ENCODE assay signal across 12 cellular contexts in the genomic region with DNA sequence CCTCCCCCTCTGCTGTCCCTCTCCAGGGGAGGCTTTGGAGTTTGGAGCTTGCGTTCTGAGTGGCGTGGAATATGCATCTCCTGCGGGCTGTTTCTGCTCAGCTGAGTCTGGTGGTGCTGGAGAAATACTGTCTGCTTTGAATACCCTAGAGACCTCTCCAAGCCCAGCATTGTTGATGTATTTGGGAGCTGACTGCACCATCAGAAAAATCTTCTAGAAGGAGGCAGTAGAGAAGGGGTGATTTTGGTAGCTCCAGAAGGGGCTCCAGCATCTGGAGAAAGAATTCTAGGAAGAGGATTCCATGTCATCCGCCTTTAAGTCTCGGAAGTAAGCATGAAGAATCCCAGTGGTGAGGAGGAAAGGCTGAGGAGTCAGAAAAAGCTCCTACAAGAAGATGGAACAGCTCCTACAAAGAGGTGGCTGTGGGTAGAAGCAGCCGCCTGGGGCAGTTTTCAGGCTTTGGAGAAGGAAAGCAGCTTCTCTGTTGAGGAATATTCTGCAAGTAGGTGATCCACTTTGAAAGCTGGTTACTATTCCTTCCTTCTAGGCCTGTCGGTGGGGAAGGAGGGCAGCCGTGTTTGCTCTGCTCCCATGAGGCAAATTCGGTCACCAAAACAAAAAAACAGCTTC. TPM values are rescaled to one million over a fixed set of nuclear protein-coding genes. Genes with fewer than 3 reads are reported as not detected.
DNase-seq lines count a peak whose midpoint lies in the region; ATAC-seq, FAIRE-seq and TF ChIP-seq lines count a peak whose summit lies in the region.
"Had no signal": no experiment of that assay in that cellular context is flagged by ENCODE, and none has a peak within 500 bp of the region (broad histone marks: within the 10 kb centered on the region; RNA-seq: fewer than 3 reads in every experiment).

No MANE protein-coding gene starts in this region.

- no peak overlapping the region for H3K4me3 ChIP-seq in K562
- no peak overlapping the region for H3K4me3 ChIP-seq in effector memory CD4-positive, alpha-beta T cell (ENCODE audit: insufficient read depth, low read depth, low read length, poor library complexity, severe bottlenecking)

- peak overlapping the region; percentile 36 for H3K27ac Mint-ChIP-seq in mesothelial cell of epicardium

- peaks cover 3% of the 10 kb centered on the region for H3K9me1 ChIP-seq in K562 (ENCODE audit: control insufficient read depth, insufficient read depth, low read length)

- in situ Hi-C loops in K562 (cut with MboI): no loop called here

- no peak overlapping the region for H2AFZ ChIP-seq in K562 (ENCODE audit: low read depth, low read length)

- FAIRE-seq in K562 (lab: Jason Lieb, UNC): no peak
- FAIRE-seq: endothelial cell of umbilical vein, keratinocyte had no signal

- no peak for TF ChIP-seq CTCF in K562 (IDR thresholded peaks at IDR 0.05 in 2 of 3, conservative IDR thresholded peaks at IDR 0.05 in 1 of 3; ENCODE audit: insufficient read depth in 2 of 3, low read depth in 1 of 3, low read length in 3 of 3)
- no peak for TF ChIP-seq CTCF in mesothelial cell of epicardium (IDR thresholded peaks at IDR 0.05; ENCODE audit: unreplicated experiment)

- TF ChIP-seq EP300 in K562 (IDR thresholded peaks at IDR 0.05; ENCODE audit: low read length): no peak

- BruUV-seq in K562 (replicated peaks; lab: Mats Ljungman, UMichigan): no TSS peak

- WGBS in K562 (ENCODE audit: insufficient coverage, low coverage, missing lambda C conversion rate): 73% methylated on average over 9 of the region's 9 CpGs

- intact Hi-C loops in K562 (cut with micrococcal nuclease): no loop called here

- peaks cover 9% of the 10 kb centered on the region; the same call in 1 of the 2 replicates for H4K20me1 ChIP-seq in K562 (replicated peaks; ENCODE audit: control insufficient read depth, insufficient read depth, low read length)

- CTCF ChIA-PET in K562 (lab: Yijun Ruan, JAX; ENCODE audit: low intra/inter-chr PET ratio): no interaction called here

- H3K79me2 ChIP-seq in K562 (ENCODE audit: control insufficient read depth, insufficient read depth, low read length): peaks cover 100% of the 10 kb centered on the region

- no peak for TF ChIP-seq POLR2A in K562 (conservative IDR thresholded peaks at IDR 0.05)

- H3K4me1 Mint-ChIP-seq in mesothelial cell of epicardium: peaks cover 22% of the 10 kb centered on the region

- no peak overlapping the region for H3K4me3 Mint-ChIP-seq in mesothelial cell of epicardium

- ATAC-seq in K562 (peak; percentile 5), GM19351 (IDR thresholded peaks at IDR 0.05; ENCODE audit: unreplicated experiment) (no peak)

- H3K4me2 ChIP-seq in K562 (ENCODE audit: insufficient read depth, low read length): 0 out of 2 replicates have a peak overlapping the region, but pooled peaks have one; percentile 17

- peaks cover 40 to 78% of the 10 kb centered on the region in 2 experiments; a peak in 4 of 5 replicates for H3K4me1 ChIP-seq in K562 (replicated peaks in 1 of 2; ENCODE audit: control insufficient read depth in 2 of 2, insufficient read depth in 2 of 2, low read length in 2 of 2)
- H3K4me1 ChIP-seq in effector memory CD4-positive, alpha-beta T cell (ENCODE audit: control insufficient read depth, insufficient read depth, low read length, poor library complexity, severe bottlenecking): peaks cover 33% of the 10 kb centered on the region

- POLR2A ChIA-PET in K562 (lab: Yijun Ruan, JAX): interaction anchor here (0.8 to 6.8 kb wide), 10 partner anchors 8 to 30 kb away, joined by 3 to 75 read pairs (median 4); a partner anchor contains a TSS

- no peaks in the 10 kb centered on the region for H3K27me3 ChIP-seq in K562 (ENCODE audit: control insufficient read depth in 2 of 2, insufficient read depth in 2 of 2, low read length in 2 of 2)
- no peaks in the 10 kb centered on the region for H3K27me3 ChIP-seq in effector memory CD4-positive, alpha-beta T cell (replicated peaks; ENCODE audit: control insufficient read depth, insufficient read depth, low read length, poor library complexity, severe bottlenecking)

- peak overlapping the region in 1 of 2 experiments; percentile 76; a peak in 2 of 4 replicates for H3K9ac ChIP-seq in K562 (ENCODE audit: insufficient read depth in 1 of 2, low read depth in 2 of 2, low read length in 2 of 2)

- TF ChIP-seq RAD21 in K562 (CRISPR knock-in tag; conservative IDR thresholded peaks at IDR 0.05 in 1 of 2, IDR thresholded peaks at IDR 0.05 in 1 of 2): no peak

- DNase-seq in NCI-H526 (lab: John Stamatoyannopoulos, UW) (peak; percentile 80 to 87), K562 (ENCODE audit: extremely low read depth in 1 of 4, low spot score in 3 of 4) (no peak), mesothelial cell of epicardium (ENCODE audit: low spot score in 2 of 2, unreplicated experiment in 2 of 2) (no peak), substantia nigra (lab: John Stamatoyannopoulos, UW) (no peak), NCI-H1694 (lab: John Stamatoyannopoulos, UW) (no peak)
- DNase-seq in effector memory CD4-positive, alpha-beta T cell: no peak
- DNase-seq: activated CD4-positive, alpha-beta T cell treated with anti-CD3 and anti-CD28 coated beads for 48 hours; activated naive CD4-positive, alpha-beta T cell treated with anti-CD3 and anti-CD28 coated beads, Interleukin-2, amount 50 U/mL, for 16 hours; NCI-H2081 treated with DMSO at 0.1 percent for 48 hours had no signal

- no peaks in the 10 kb centered on the region for H3K9me3 ChIP-seq in K562 (replicated peaks; ENCODE audit: control insufficient read depth, insufficient read depth, low read depth, low read length)
- no peaks in the 10 kb centered on the region for H3K9me3 ChIP-seq in effector memory CD4-positive, alpha-beta T cell (ENCODE audit: control insufficient read depth, low read length)

- H3K9me3 Mint-ChIP-seq in mesothelial cell of epicardium: no peaks in the 10 kb centered on the region

- H3K36me3 Mint-ChIP-seq in mesothelial cell of epicardium: peaks cover 19% of the 10 kb centered on the region

- no peaks in the 10 kb centered on the region for H3K27me3 Mint-ChIP-seq in mesothelial cell of epicardium (ENCODE audit: low read depth)

- peaks cover 91% of the 10 kb centered on the region for H3K36me3 ChIP-seq in K562 (ENCODE audit: control insufficient read depth, insufficient read depth, low read length)
- peaks cover 12% of the 10 kb centered on the region for H3K36me3 ChIP-seq in effector memory CD4-positive, alpha-beta T cell (ENCODE audit: control insufficient read depth, insufficient read depth, low read length)

- H3K27ac ChIP-seq in K562 (ENCODE audit: extremely low read depth, low read depth, low read length): peak overlapping the region; percentile 19; the same call in 2 of the 3 replicates
- H3K27ac ChIP-seq in substantia nigra (ENCODE audit: low read depth, low read length, poor library complexity, severe bottlenecking): peak overlapping the region; percentile 44
- H3K27ac ChIP-seq in effector memory CD4-positive, alpha-beta T cell (ENCODE audit: insufficient read depth, low read length, poor library complexity, severe bottlenecking): no peak overlapping the region

TF ChIP-seq in K562, 482 proteins besides CTCF, POLR2A, EP300 and RAD21 (continues in another document):
- TF ChIP-seq, protein P1, sequence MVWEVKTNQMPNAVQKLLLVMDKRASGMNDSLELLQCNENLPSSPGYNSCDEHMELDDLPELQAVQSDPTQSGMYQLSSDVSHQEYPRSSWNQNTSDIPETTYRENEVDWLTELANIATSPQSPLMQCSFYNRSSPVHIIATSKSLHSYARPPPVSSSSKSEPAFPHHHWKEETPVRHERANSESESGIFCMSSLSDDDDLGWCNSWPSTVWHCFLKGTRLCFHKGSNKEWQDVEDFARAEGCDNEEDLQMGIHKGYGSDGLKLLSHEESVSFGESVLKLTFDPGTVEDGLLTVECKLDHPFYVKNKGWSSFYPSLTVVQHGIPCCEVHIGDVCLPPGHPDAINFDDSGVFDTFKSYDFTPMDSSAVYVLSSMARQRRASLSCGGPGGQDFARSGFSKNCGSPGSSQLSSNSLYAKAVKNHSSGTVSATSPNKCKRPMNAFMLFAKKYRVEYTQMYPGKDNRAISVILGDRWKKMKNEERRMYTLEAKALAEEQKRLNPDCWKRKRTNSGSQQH (CRISPR knock-in tag; IDR thresholded peaks at IDR 0.05): no peak

RNA-seq across cellular contexts. Expression of a gene that starts 9.7 kb away (rescaled TPM):
- 289 and 513 TPM in 2 replicates for total RNA-seq in K562 (2011; cell fraction: chromatin; rRNA removed; ENCODE audit: low replicate concordance)
- 197 and 203 TPM in 2 replicates for total RNA-seq in K562 (2011; cell fraction: nucleolus; rRNA removed)
- total RNA-seq in K562 (2011; cell fraction: nucleoplasm; rRNA removed): 215 and 311 TPM in 2 replicates
- total RNA-seq in K562 (2014; rRNA removed) (14.7 and 36.9 TPM in 2 replicates), K562 (2014; rRNA removed; fragmentation: Illumina TruSeq; extraction: Trizol) (13.8 and 18.1 TPM in 2 replicates), K562 (2015; rRNA removed; fragmentation: Illumina TruSeq; extraction: Trizol) (25.8 and 28.9 TPM in 2 replicates), K562 (2021) (65.8 and 66.3 TPM in 2 replicates), mesothelial cell of epicardium (65.3 to 67.3 TPM (median 65.7 TPM) in 3 replicates)
- polyA plus RNA-seq in K562 (2011; rRNA removed) (14.4 and 20.7 TPM in 2 replicates), K562 (2014; fragmentation: Illumina TruSeq; extraction: Trizol) (40.7 and 46.7 TPM in 2 replicates), K562 (2014; fragmentation: Nextera tagmentation; extraction: Ambion mirVana) (1 to 10 TPM; 2.2 to 3.8 TPM), K562 (2014; rRNA removed) (26.0 and 26.5 TPM in 2 replicates)
- 9.9 and 11.6 TPM in 2 replicates for polyA plus RNA-seq in K562 (2011; cell fraction: cytosol; rRNA removed)
- polyA plus RNA-seq in K562 (2011; cell fraction: nucleus; rRNA removed): 78.1 and 99.4 TPM in 2 replicates
- polyA plus RNA-seq in K562 (2012): 33.1 and 37.7 TPM in 2 replicates
- 20.9 and 23.5 TPM in 2 replicates for polyA minus RNA-seq in K562 (2011; rRNA and poly(A)+ RNA removed)
- polyA minus RNA-seq in K562 (2011; cell fraction: cytosol; rRNA and poly(A)+ RNA removed): 51.8 and 60.9 TPM in 2 replicates
- polyA minus RNA-seq in K562 (2011; cell fraction: nucleus; rRNA and poly(A)+ RNA removed): 61.8 and 88.5 TPM in 2 replicates

Comparison
In these comparisons a context has a peak if more than half of its experiments do, and no peak if none do; other contexts are left out.
1. DNase-seq: peak in NCI-H526 (2 of 2); none in K562 (0 of 4), mesothelial cell of epicardium (0 of 2), substantia nigra (0 of 49), effector memory CD4-positive, alpha-beta T cell (0 of 3) and NCI-H1694 (single experiment).